ENCODE assay signal across 1 cellular context in genomic region chr22:50530280-50530856, GRCh38.
TF ChIP-seq lines count a peak whose summit lies in the region.

No MANE protein-coding gene starts in this region.

TF ChIP-seq in IMR-90, 13 proteins besides CTCF, POLR2A, EP300 and RAD21 (continued from another document):
- no peak for TF ChIP-seq ELK1 (IDR thresholded peaks at IDR 0.05; ENCODE audit: borderline replicate concordance, low read depth, low read length)
- TF ChIP-seq BHLHE40 (IDR thresholded peaks at IDR 0.05; ENCODE audit: low read depth, low read length): 0 out of 2 replicates have a peak, but pooled peaks have one; percentile 27
- TF ChIP-seq NFE2L2 (IDR thresholded peaks at IDR 0.05; ENCODE audit: low read depth, low read length): no peak
- TF ChIP-seq RFX5 (IDR thresholded peaks at IDR 0.05; ENCODE audit: low read depth, low read length): no peak
